Comparison of ENCODE assay signal across 19 cellular contexts in genomic region chr9:71721786-71722295, GRCh38.
"Had no signal": no experiment of that assay in that cellular context is flagged by ENCODE, and none has a peak within 500 bp of the region (broad histone marks: within the 10 kb centered on the region; RNA-seq: fewer than 3 reads in every experiment).

No MANE protein-coding gene starts in this region.

- H3K27me3 Mint-ChIP-seq: activated naive CD4-positive, alpha-beta T cell treated with anti-CD3 and anti-CD28 coated beads, Interleukin-2, amount 50 U/mL, for 24 hours; memory B cell; naive thymus-derived CD4-positive, alpha-beta T cell; type B pancreatic cell had no signal

- H3K4me1 ChIP-seq: testis had no signal

- H3K9me3 Mint-ChIP-seq: activated naive CD4-positive, alpha-beta T cell treated with anti-CD3 and anti-CD28 coated beads, Interleukin-2, amount 50 U/mL, for 24 hours; memory B cell; stimulated activated effector memory CD8-positive, alpha-beta T cell treated with anti-CD3 and anti-CD28 coated beads, Interleukin-12 subunit alpha, Interleukin-12 subunit beta, amount 100 ng/mL, for 72 hours; type B pancreatic cell had no signal

- DNase-seq: activated CD4-positive, alpha-beta T cell treated with anti-CD3 and anti-CD28 coated beads, Interleukin-2, amount 50 U/mL, for 1 hour; activated CD4-positive, CD25-positive, alpha-beta regulatory T cell treated with anti-CD3 and anti-CD28 coated beads, Interleukin-2, amount 50 U/mL, for 72 hours; activated CD8-positive, alpha-beta memory T cell treated with anti-CD3 and anti-CD28 coated beads for 24 hours; activated CD8-positive, alpha-beta memory T cell treated with anti-CD3 and anti-CD28 coated beads, Interleukin-2, amount 50 U/mL, for 48 hours; activated gamma-delta T cell; adrenal gland; heart left ventricle; naive thymus-derived CD4-positive, alpha-beta T cell; pancreas; right lobe of liver; small intestine; stimulated activated CD4-positive, alpha-beta T cell treated with anti-CD3 and anti-CD28 coated beads, Interleukin-4, amount 100 ng/mL, for 24 hours; stomach; testis had no signal

- FAIRE-seq: pancreas, small intestine had no signal

- H3K4me3 Mint-ChIP-seq: activated naive CD4-positive, alpha-beta T cell treated with anti-CD3 and anti-CD28 coated beads, Interleukin-2, amount 50 U/mL, for 24 hours; memory B cell; naive thymus-derived CD4-positive, alpha-beta T cell; stimulated activated effector memory CD8-positive, alpha-beta T cell treated with anti-CD3 and anti-CD28 coated beads, Interleukin-12 subunit alpha, Interleukin-12 subunit beta, amount 100 ng/mL, for 72 hours; type B pancreatic cell had no signal

- H3K27ac ChIP-seq: adrenal gland, gastroesophageal sphincter, heart left ventricle, pancreas, right lobe of liver, stomach, testis had no signal

- H3K27ac Mint-ChIP-seq: memory B cell, type B pancreatic cell had no signal

- ATAC-seq: gastroesophageal sphincter; heart left ventricle; naive thymus-derived CD4-positive, alpha-beta T cell; pancreas; right lobe of liver; stimulated activated effector memory CD8-positive, alpha-beta T cell treated with anti-CD3 and anti-CD28 coated beads, Interleukin-12 subunit alpha, Interleukin-12 subunit beta, amount 100 ng/mL, for 72 hours had no signal

- H3K9me3 ChIP-seq: adrenal gland, gastroesophageal sphincter, heart left ventricle, pancreas, right lobe of liver, stomach, testis had no signal

- H3K4me3 ChIP-seq: adrenal gland, gastroesophageal sphincter, heart left ventricle, pancreas, right lobe of liver, stomach, testis had no signal

- H3K27me3 ChIP-seq: adrenal gland, gastroesophageal sphincter, heart left ventricle, pancreas, right lobe of liver, stomach, testis had no signal
